Comparison of ENCODE assay signal across 1 cellular context in the genomic region with DNA sequence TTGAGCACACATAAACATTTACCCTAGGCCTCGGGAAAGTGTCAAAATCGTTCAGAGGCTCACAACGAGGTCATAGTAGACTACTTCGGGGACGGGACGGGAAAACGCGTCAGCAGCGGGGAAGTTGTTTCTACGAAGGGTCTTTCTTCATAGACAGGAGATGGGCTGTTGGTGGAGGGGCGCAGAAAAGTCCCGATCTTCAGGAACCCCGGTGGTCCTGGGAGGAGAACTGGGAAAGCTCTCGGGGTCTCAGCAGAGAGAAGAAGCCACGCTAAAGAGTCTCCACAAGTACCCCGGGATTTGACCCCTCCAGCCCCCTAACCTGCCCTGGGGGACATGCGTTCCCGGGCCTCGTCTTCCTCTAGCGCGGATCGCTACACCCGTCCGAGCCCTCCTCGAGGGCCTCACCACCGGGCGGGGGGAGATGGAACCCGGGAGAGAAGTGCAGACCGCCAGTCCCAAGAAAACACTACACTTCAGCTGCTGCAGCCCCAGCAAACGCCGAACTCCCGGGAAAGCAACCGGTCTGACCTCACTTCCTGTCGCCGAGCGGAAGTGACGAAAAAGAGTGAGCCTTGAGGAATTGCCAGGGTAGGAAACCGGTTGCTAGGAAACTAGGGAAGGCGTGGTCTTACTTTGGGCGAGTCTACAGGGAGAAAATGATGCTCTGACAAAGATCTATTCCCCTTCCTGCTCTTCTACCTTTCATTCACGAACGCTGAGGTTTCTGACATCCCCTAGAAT.
TF ChIP-seq lines count a peak whose summit lies in the region.

A gene (minus strand): TSS at position 534 of the 744 bp plus-strand sequence. CDS start 1,611 bp downstream, outside the sequence.

TF ChIP-seq in HepG2, 621 proteins besides CTCF, POLR2A, EP300 and RAD21 (continued from another document and continues in another):
- TF ChIP-seq ZNF83 (CRISPR knock-in tag; IDR thresholded peaks at IDR 0.05; ENCODE audit: borderline replicate concordance) (no peak), ERF (CRISPR knock-in tag; IDR thresholded peaks at IDR 0.05) (peak; percentile 47; the same call in 1 of the 2 replicates), DPF2 (CRISPR knock-in tag; IDR thresholded peaks at IDR 0.05; ENCODE audit: borderline replicate concordance, low read depth) (no peak), ZMYM3 (CRISPR knock-in tag; IDR thresholded peaks at IDR 0.05) (no peak), TARDBP (CRISPR knock-in tag; IDR thresholded peaks at IDR 0.05) (no peak), ZNF430 (CRISPR knock-in tag; IDR thresholded peaks at IDR 0.05) (no peak), ZNF788 (CRISPR knock-in tag; IDR thresholded peaks at IDR 0.05; ENCODE audit: borderline replicate concordance) (no peak), KLF9 (CRISPR knock-in tag; IDR thresholded peaks at IDR 0.05; ENCODE audit: low read depth) (no peak), KDM5B (CRISPR knock-in tag; IDR thresholded peaks at IDR 0.05; ENCODE audit: borderline replicate concordance) (peak; percentile 37; the same call in 1 of the 2 replicates), TBX3 (IDR thresholded peaks at IDR 0.05; ENCODE audit: borderline replicate concordance) (no peak), NONO (IDR thresholded peaks at IDR 0.05) (no peak), NONO (CRISPR knock-in tag; conservative IDR thresholded peaks at IDR 0.05) (0 out of 2 replicates have a peak, but pooled peaks have one; percentile 19), SIX1 (CRISPR knock-in tag; IDR thresholded peaks at IDR 0.05; ENCODE audit: borderline replicate concordance) (no peak), GATA4 (IDR thresholded peaks at IDR 0.05; ENCODE audit: borderline replicate concordance, low read depth) (0 out of 2 replicates have a peak, but pooled peaks have one; percentile 34), HCFC1 (IDR thresholded peaks at IDR 0.05; ENCODE audit: low read depth, low read length) (peak; percentile 45), TBL1XR1 (IDR thresholded peaks at IDR 0.05; ENCODE audit: borderline replicate concordance, low read length, partially characterized antibody) (no peak), CENPX (CRISPR knock-in tag; IDR thresholded peaks at IDR 0.05) (no peak), FOXO1 (CRISPR knock-in tag; IDR thresholded peaks at IDR 0.05) (peak; percentile 29; the same call in 1 of the 2 replicates), ZBTB1 (CRISPR knock-in tag; IDR thresholded peaks at IDR 0.05; ENCODE audit: borderline replicate concordance) (no peak), ZZZ3 (CRISPR knock-in tag; IDR thresholded peaks at IDR 0.05; ENCODE audit: borderline replicate concordance) (no peak), ZNF552 (CRISPR knock-in tag; IDR thresholded peaks at IDR 0.05; ENCODE audit: borderline replicate concordance) (no peak), RFX3 (CRISPR knock-in tag; IDR thresholded peaks at IDR 0.05) (peak; percentile 76), MYNN (CRISPR knock-in tag; IDR thresholded peaks at IDR 0.05; ENCODE audit: low read depth) (no peak), ZBTB21 (CRISPR knock-in tag; IDR thresholded peaks at IDR 0.05) (peak; percentile 96), ZNF878 (CRISPR knock-in tag; IDR thresholded peaks at IDR 0.05) (no peak), CBX2 (IDR thresholded peaks at IDR 0.05; ENCODE audit: low read depth, low read length) (no peak), CBX2 (CRISPR knock-in tag; IDR thresholded peaks at IDR 0.05; ENCODE audit: low read depth) (no peak), SETDB1 (CRISPR knock-in tag; IDR thresholded peaks at IDR 0.05; ENCODE audit: borderline replicate concordance) (no peak), ELF4 (CRISPR knock-in tag; IDR thresholded peaks at IDR 0.05; ENCODE audit: borderline replicate concordance) (no peak), ZNF451 (CRISPR knock-in tag; IDR thresholded peaks at IDR 0.05) (no peak), ZBTB3 (CRISPR knock-in tag; IDR thresholded peaks at IDR 0.05; ENCODE audit: borderline replicate concordance, low read depth) (no peak), ZNF75D (CRISPR knock-in tag; IDR thresholded peaks at IDR 0.05; ENCODE audit: borderline replicate concordance) (no peak), ZEB1 (IDR thresholded peaks at IDR 0.05; ENCODE audit: insufficient replicate concordance, low read depth) (no peak), HDAC1 (CRISPR knock-in tag; IDR thresholded peaks at IDR 0.05) (peak; percentile 85)
- TF ChIP-seq, protein P1, sequence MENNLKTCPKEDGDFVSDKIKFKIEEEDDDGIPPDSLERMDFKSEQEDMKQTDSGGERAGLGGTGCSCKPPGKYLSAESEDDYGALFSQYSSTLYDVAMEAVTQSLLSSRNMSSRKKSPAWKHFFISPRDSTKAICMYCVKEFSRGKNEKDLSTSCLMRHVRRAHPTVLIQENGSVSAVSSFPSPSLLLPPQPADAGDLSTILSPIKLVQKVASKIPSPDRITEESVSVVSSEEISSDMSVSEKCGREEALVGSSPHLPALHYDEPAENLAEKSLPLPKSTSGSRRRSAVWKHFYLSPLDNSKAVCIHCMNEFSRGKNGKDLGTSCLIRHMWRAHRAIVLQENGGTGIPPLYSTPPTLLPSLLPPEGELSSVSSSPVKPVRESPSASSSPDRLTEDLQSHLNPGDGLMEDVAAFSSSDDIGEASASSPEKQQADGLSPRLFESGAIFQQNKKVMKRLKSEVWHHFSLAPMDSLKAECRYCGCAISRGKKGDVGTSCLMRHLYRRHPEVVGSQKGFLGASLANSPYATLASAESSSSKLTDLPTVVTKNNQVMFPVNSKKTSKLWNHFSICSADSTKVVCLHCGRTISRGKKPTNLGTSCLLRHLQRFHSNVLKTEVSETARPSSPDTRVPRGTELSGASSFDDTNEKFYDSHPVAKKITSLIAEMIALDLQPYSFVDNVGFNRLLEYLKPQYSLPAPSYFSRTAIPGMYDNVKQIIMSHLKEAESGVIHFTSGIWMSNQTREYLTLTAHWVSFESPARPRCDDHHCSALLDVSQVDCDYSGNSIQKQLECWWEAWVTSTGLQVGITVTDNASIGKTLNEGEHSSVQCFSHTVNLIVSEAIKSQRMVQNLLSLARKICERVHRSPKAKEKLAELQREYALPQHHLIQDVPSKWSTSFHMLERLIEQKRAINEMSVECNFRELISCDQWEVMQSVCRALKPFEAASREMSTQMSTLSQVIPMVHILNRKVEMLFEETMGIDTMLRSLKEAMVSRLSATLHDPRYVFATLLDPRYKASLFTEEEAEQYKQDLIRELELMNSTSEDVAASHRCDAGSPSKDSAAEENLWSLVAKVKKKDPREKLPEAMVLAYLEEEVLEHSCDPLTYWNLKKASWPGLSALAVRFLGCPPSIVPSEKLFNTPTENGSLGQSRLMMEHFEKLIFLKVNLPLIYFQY (CRISPR knock-in tag; IDR thresholded peaks at IDR 0.05; ENCODE audit: borderline replicate concordance): no peak
- TF ChIP-seq, protein P2, sequence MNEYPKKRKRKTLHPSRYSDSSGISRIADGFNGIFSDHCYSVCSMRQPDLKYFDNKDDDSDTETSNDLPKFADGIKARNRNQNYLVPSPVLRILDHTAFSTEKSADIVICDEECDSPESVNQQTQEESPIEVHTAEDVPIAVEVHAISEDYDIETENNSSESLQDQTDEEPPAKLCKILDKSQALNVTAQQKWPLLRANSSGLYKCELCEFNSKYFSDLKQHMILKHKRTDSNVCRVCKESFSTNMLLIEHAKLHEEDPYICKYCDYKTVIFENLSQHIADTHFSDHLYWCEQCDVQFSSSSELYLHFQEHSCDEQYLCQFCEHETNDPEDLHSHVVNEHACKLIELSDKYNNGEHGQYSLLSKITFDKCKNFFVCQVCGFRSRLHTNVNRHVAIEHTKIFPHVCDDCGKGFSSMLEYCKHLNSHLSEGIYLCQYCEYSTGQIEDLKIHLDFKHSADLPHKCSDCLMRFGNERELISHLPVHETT (CRISPR knock-in tag; conservative IDR thresholded peaks at IDR 0.05): no peak
- TF ChIP-seq, protein P3, sequence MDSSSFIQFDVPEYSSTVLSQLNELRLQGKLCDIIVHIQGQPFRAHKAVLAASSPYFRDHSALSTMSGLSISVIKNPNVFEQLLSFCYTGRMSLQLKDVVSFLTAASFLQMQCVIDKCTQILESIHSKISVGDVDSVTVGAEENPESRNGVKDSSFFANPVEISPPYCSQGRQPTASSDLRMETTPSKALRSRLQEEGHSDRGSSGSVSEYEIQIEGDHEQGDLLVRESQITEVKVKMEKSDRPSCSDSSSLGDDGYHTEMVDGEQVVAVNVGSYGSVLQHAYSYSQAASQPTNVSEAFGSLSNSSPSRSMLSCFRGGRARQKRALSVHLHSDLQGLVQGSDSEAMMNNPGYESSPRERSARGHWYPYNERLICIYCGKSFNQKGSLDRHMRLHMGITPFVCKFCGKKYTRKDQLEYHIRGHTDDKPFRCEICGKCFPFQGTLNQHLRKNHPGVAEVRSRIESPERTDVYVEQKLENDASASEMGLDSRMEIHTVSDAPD (CRISPR knock-in tag; IDR thresholded peaks at IDR 0.05): no peak
- TF ChIP-seq, protein P4, sequence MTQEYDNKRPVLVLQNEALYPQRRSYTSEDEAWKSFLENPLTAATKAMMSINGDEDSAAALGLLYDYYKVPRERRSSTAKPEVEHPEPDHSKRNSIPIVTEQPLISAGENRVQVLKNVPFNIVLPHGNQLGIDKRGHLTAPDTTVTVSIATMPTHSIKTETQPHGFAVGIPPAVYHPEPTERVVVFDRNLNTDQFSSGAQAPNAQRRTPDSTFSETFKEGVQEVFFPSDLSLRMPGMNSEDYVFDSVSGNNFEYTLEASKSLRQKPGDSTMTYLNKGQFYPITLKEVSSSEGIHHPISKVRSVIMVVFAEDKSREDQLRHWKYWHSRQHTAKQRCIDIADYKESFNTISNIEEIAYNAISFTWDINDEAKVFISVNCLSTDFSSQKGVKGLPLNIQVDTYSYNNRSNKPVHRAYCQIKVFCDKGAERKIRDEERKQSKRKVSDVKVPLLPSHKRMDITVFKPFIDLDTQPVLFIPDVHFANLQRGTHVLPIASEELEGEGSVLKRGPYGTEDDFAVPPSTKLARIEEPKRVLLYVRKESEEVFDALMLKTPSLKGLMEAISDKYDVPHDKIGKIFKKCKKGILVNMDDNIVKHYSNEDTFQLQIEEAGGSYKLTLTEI (CRISPR knock-in tag; conservative IDR thresholded peaks at IDR 0.05): no peak
- TF ChIP-seq, protein P5, sequence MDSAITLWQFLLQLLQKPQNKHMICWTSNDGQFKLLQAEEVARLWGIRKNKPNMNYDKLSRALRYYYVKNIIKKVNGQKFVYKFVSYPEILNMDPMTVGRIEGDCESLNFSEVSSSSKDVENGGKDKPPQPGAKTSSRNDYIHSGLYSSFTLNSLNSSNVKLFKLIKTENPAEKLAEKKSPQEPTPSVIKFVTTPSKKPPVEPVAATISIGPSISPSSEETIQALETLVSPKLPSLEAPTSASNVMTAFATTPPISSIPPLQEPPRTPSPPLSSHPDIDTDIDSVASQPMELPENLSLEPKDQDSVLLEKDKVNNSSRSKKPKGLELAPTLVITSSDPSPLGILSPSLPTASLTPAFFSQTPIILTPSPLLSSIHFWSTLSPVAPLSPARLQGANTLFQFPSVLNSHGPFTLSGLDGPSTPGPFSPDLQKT (CRISPR knock-in tag; IDR thresholded peaks at IDR 0.05; ENCODE audit: borderline replicate concordance): no peak
- TF ChIP-seq, protein P6, sequence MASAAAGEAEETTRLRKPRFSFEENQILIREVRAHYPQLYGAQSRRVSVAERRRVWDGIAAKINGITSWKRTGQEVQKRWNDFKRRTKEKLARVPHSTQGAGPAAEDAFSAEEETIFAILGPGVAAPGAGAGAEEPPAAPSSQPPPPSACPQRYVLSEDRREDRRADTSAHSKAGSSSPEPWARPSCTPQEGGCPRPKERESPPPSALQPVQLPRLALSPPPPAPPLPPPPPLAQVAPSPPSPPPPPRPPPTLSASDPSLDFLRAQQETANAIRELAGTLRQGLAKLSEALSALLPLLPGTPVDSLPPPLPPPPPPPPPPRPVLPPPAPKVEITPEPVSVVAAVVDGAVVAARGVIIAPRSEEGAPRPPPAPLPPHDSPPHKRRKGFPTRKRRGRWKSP (CRISPR knock-in tag; IDR thresholded peaks at IDR 0.05): 0 out of 2 replicates have a peak, but pooled peaks have one; percentile 40
- TF ChIP-seq, protein P7, sequence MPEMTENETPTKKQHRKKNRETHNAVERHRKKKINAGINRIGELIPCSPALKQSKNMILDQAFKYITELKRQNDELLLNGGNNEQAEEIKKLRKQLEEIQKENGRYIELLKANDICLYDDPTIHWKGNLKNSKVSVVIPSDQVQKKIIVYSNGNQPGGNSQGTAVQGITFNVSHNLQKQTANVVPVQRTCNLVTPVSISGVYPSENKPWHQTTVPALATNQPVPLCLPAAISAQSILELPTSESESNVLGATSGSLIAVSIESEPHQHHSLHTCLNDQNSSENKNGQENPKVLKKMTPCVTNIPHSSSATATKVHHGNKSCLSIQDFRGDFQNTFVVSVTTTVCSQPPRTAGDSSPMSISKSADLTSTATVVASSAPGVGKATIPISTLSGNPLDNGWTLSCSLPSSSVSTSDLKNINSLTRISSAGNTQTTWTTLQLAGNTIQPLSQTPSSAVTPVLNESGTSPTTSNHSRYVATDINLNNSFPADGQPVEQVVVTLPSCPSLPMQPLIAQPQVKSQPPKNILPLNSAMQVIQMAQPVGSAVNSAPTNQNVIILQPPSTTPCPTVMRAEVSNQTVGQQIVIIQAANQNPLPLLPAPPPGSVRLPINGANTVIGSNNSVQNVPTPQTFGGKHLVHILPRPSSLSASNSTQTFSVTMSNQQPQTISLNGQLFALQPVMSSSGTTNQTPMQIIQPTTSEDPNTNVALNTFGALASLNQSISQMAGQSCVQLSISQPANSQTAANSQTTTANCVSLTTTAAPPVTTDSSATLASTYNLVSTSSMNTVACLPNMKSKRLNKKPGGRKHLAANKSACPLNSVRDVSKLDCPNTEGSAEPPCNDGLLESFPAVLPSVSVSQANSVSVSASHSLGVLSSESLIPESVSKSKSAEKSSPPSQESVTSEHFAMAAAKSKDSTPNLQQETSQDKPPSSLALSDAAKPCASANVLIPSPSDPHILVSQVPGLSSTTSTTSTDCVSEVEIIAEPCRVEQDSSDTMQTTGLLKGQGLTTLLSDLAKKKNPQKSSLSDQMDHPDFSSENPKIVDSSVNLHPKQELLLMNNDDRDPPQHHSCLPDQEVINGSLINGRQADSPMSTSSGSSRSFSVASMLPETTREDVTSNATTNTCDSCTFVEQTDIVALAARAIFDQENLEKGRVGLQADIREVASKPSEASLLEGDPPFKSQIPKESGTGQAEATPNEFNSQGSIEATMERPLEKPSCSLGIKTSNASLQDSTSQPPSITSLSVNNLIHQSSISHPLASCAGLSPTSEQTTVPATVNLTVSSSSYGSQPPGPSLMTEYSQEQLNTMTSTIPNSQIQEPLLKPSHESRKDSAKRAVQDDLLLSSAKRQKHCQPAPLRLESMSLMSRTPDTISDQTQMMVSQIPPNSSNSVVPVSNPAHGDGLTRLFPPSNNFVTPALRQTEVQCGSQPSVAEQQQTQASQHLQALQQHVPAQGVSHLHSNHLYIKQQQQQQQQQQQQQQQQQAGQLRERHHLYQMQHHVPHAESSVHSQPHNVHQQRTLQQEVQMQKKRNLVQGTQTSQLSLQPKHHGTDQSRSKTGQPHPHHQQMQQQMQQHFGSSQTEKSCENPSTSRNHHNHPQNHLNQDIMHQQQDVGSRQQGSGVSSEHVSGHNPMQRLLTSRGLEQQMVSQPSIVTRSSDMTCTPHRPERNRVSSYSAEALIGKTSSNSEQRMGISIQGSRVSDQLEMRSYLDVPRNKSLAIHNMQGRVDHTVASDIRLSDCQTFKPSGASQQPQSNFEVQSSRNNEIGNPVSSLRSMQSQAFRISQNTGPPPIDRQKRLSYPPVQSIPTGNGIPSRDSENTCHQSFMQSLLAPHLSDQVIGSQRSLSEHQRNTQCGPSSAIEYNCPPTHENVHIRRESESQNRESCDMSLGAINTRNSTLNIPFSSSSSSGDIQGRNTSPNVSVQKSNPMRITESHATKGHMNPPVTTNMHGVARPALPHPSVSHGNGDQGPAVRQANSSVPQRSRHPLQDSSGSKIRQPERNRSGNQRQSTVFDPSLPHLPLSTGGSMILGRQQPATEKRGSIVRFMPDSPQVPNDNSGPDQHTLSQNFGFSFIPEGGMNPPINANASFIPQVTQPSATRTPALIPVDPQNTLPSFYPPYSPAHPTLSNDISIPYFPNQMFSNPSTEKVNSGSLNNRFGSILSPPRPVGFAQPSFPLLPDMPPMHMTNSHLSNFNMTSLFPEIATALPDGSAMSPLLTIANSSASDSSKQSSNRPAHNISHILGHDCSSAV (CRISPR knock-in tag; IDR thresholded peaks at IDR 0.05; ENCODE audit: borderline replicate concordance): no peak
